8 cellular contexts compared by ENCODE assay signal in the genomic region with DNA sequence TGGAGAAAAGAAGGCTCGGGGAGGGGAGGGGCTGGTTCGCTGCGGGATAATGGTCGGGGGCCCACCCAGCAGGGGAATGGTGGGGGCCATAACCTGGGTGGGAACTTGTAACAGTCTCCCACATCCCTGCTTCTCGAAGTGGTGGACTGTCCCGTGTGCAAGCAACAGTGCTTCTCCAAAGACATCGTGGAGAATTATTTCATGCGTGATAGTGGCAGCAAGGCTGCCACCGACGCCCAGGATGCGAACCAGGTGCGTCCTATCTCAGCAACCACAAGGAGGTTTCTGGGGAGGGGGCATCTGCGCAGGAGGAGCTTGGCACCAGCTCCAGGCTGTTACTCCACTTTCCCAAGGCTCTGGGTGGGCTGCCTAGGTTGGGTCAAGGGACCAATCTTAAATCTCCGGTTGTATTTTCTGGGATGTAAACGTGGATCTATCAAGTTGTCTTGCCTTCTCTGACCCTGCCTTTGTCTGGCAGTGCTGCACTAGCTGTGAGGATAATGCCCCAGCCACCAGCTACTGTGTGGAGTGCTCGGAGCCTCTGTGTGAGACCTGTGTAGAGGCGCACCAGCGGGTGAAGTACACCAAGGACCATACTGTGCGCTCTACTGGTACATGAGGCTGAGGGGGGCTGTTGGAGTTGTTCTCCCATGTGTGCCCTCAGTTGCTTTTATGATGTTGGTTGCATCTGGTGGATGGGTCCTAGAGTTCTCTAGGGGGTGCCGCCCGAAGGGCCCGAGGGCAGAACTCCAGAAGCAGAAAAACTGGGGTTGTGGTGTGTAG. TPM values are rescaled to one million over a fixed set of nuclear protein-coding genes. Genes with fewer than 3 reads are reported as not detected.
A peak's percentile ranks its signal among the peaks of the same experiment; 100 is the strongest.
DNase-seq lines count a peak whose midpoint lies in the region; ATAC-seq and TF ChIP-seq lines count a peak whose summit lies in the region.

No MANE protein-coding gene starts in this region.

- TF ChIP-seq CTCF in right atrium auricular region (IDR thresholded peaks at IDR 0.05) (no peak), cardiac fibroblast (IDR thresholded peaks at IDR 0.05; ENCODE audit: low read depth, low read length) (no peak), mesothelial cell of epicardium (IDR thresholded peaks at IDR 0.05; ENCODE audit: unreplicated experiment) (no peak), vagina (IDR thresholded peaks at IDR 0.05) (no peak)

- H3K27ac Mint-ChIP-seq in mesothelial cell of epicardium, result peak overlapping the region; percentile 95

- intact Hi-C loops in cardiac septum (cut with DNase I), result no loop called here
- intact Hi-C loops in vagina (cut with DNase I), result no loop called here

- H3K9me3 ChIP-seq in right atrium auricular region, result no peaks in the 10 kb centered on the region
- H3K9me3 ChIP-seq in vagina, result no peaks in the 10 kb centered on the region

- no peaks in the 10 kb centered on the region for H3K27me3 ChIP-seq in right atrium auricular region
- no peaks in the 10 kb centered on the region for H3K27me3 ChIP-seq in vagina

- no peak for ATAC-seq in GM19328 (IDR thresholded peaks at IDR 0.05; ENCODE audit: unreplicated experiment)
- ATAC-seq in GM18909 (IDR thresholded peaks at IDR 0.05; ENCODE audit: poor library complexity, unreplicated experiment), result no peak

- H3K36me3 Mint-ChIP-seq in mesothelial cell of epicardium, result peaks cover 10% of the 10 kb centered on the region

- DNase-seq in right atrium auricular region (ENCODE audit: low spot score) (no peak), cardiac septum (ENCODE audit: low spot score) (no peak), cardiac fibroblast (ENCODE audit: low read depth in 2 of 2) (no peak), mesothelial cell of epicardium (ENCODE audit: low spot score in 2 of 2, unreplicated experiment in 2 of 2) (no peak), vagina (ENCODE audit: extremely low spot score in 2 of 2) (peak in 1 of 2 donors; percentile 85), NCI-H345 treated with DMSO at 0.1 percent for 48 hours (lab: John Stamatoyannopoulos, UW; ENCODE audit: unreplicated experiment) (no peak)

- peak overlapping the region in 1 of 2 donors; percentile 80 for H3K27ac ChIP-seq in right atrium auricular region
- H3K27ac ChIP-seq in vagina, result peak overlapping the region; percentile 96

- no peak for TF ChIP-seq POLR2A in vagina (IDR thresholded peaks at IDR 0.05)

- peaks cover 0 to 32% of the 10 kb centered on the region in 2 donors for H3K4me1 ChIP-seq in right atrium auricular region
- H3K4me1 ChIP-seq in vagina, result peaks cover 34% of the 10 kb centered on the region

- no peaks in the 10 kb centered on the region for H3K9me3 Mint-ChIP-seq in mesothelial cell of epicardium

- H3K4me3 Mint-ChIP-seq in mesothelial cell of epicardium, result peak overlapping the region; percentile 97

- H3K27me3 Mint-ChIP-seq in mesothelial cell of epicardium (ENCODE audit: low read depth), result peaks cover 22% of the 10 kb centered on the region

- H3K4me1 Mint-ChIP-seq in mesothelial cell of epicardium, result peaks cover 20% of the 10 kb centered on the region

- peaks cover 42% of the 10 kb centered on the region for H3K36me3 ChIP-seq in right atrium auricular region
- H3K36me3 ChIP-seq in vagina, result peaks cover 0 to 41% of the 10 kb centered on the region in 2 donors

- H3K4me3 ChIP-seq in right atrium auricular region (peak overlapping the region; percentile 89 to 95), cardiac fibroblast (replicated peaks in 1 of 2; ENCODE audit: low read depth in 2 of 2, low read length in 2 of 2) (peak overlapping the region; percentile 91), vagina (peak overlapping the region; percentile 94 to 99)

RNA-seq across cellular contexts. Expression of a gene that starts 1.6 kb away (rescaled TPM):
- 100 to 1,000 TPM in 1 of 2 donors, 10 to 100 TPM in 1; 99.6 to 207 TPM for total RNA-seq in right atrium auricular region
- 140 TPM for total RNA-seq in cardiac septum
- total RNA-seq in mesothelial cell of epicardium, result 577 to 599 TPM (median 579 TPM) in 3 replicates
- total RNA-seq in vagina, result 274 TPM

RNA-seq across cellular contexts. Expression of a gene that starts 9.4 kb away (rescaled TPM):
- 100 to 1,000 TPM; 109 to 121 TPM for total RNA-seq in right atrium auricular region
- 138 TPM for total RNA-seq in cardiac septum
- 82.9 to 86.5 TPM (median 84.3 TPM) in 3 replicates for total RNA-seq in mesothelial cell of epicardium
- total RNA-seq in vagina, result 76.4 TPM

RNA-seq across cellular contexts. Expression of a gene that starts 12.9 kb away (rescaled TPM):
- total RNA-seq in right atrium auricular region, result 10 to 100 TPM; 30.9 to 38.8 TPM
- total RNA-seq in cardiac septum, result 111 TPM
- 66.2 to 74.7 TPM (median 73.4 TPM) in 3 replicates for total RNA-seq in mesothelial cell of epicardium
- total RNA-seq in vagina, result 33.6 TPM

RNA-seq across cellular contexts. Expression of a gene that starts 25.9 kb away (rescaled TPM):
- total RNA-seq in right atrium auricular region (10 to 100 TPM in 1 of 2 donors, 1 to 10 TPM in 1; 7.2 to 14.3 TPM), cardiac septum (13.8 TPM), mesothelial cell of epicardium (24.4 to 27.1 TPM (median 24.9 TPM) in 3 replicates), vagina (14.0 TPM)

RNA-seq across cellular contexts. Expression of a gene that starts 27.7 kb away (rescaled TPM):
- total RNA-seq in right atrium auricular region, result 10 to 100 TPM in 1 of 2 donors, 1 to 10 TPM in 1; 6.5 to 11.3 TPM
- total RNA-seq in cardiac septum, result 12.4 TPM
- 42.6 to 43.9 TPM (median 42.8 TPM) in 3 replicates for total RNA-seq in mesothelial cell of epicardium
- total RNA-seq in vagina, result 32.2 TPM
